In the genomic region with DNA sequence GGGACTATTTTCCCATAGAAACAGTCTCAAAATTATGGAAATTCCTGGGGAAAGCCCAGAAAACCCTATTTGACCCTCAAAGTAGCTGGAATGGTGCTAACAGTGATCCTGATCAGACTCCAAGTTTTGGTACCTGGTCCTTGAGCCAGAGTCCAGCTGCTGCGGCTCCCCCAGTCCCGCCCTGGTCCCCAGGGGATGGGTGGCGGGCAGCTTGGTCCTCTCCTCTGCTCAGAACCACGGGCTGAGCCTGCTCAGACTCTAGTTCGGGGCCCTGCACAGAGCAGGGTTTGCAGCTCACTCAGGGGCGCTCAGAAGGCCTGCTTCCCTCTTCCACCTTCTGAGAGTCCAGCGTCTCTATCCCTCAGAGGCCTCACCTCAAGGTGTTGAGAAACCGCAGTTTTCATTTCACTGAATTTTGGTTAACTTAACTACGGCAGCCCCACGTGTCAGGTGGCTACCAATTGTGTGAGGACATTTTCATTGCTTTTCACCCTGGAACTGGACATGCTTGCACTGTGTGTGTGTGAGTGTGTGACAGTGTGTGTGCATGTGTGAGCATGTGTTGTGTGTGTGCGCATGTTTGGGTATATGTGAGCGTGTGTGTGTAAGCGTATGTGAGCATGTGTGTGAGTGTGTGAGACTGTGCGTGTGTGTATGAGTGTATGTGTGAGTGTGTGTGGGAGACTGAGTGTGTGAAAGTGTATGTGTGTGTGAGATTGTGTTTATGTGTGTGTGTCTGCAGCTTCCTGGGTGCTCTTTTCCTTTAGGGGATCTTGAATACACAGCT, we compare ENCODE assay signal across 20 cellular contexts. TPM values are rescaled to one million over a fixed set of nuclear protein-coding genes. Genes with fewer than 3 reads are reported as not detected.
"Had no signal": no experiment of that assay in that cellular context is flagged by ENCODE, and none has a peak within 500 bp of the region (broad histone marks: within the 10 kb centered on the region; RNA-seq: fewer than 3 reads in every experiment).

No MANE protein-coding gene starts in this region.

- H3K4me1 ChIP-seq: pancreas, testis had no signal

- H3K4me3 ChIP-seq: dorsolateral prefrontal cortex, gastroesophageal sphincter, mucosa of descending colon, pancreas, testis, tibial nerve had no signal

- H3K27ac ChIP-seq: dorsolateral prefrontal cortex, gastroesophageal sphincter, pancreas, testis, tibial nerve had no signal

- H3K36me3 Mint-ChIP-seq: natural killer cell; stimulated activated effector memory CD8-positive, alpha-beta T cell treated with anti-CD3 and anti-CD28 coated beads, Interleukin-12 subunit alpha, Interleukin-12 subunit beta, amount 100 ng/mL, for 72 hours had no signal

- H3K27ac Mint-ChIP-seq: natural killer cell; progenitor cell of endocrine pancreas; stimulated activated effector memory CD8-positive, alpha-beta T cell treated with anti-CD3 and anti-CD28 coated beads, Interleukin-12 subunit alpha, Interleukin-12 subunit beta, amount 100 ng/mL, for 72 hours; stimulated activated naive CD8-positive, alpha-beta T cell treated with anti-CD3 and anti-CD28 coated beads, Interleukin-15, Interleukin-2, amounts not matched to agents 100 ng/mL and 50 ng/mL, for 24 hours had no signal

- H3K27me3 ChIP-seq: dorsolateral prefrontal cortex, pancreas, testis, tibial nerve had no signal

- H3K4me1 Mint-ChIP-seq: natural killer cell; stimulated activated effector memory CD8-positive, alpha-beta T cell treated with anti-CD3 and anti-CD28 coated beads, Interleukin-12 subunit alpha, Interleukin-12 subunit beta, amount 100 ng/mL, for 72 hours had no signal

- FAIRE-seq: pancreas had no signal

- DNase-seq: cortex of kidney; dorsolateral prefrontal cortex; effector CD8-positive, alpha-beta T cell; glutamatergic neuron; islet precursor cell; mammary epithelial cell; mucosa of descending colon; natural killer cell; occipital lobe; pancreas; right cardiac atrium; stimulated activated CD4-positive, alpha-beta T cell treated with anti-CD3 and anti-CD28 coated beads, Interleukin-4, amount 100 ng/mL, for 1 hour; stimulated activated CD8-positive, alpha-beta memory T cell treated with anti-CD3 and anti-CD28 coated beads, Interleukin-4, amount 100 ng/mL, for 48 hours; testis had no signal

- H3K36me3 ChIP-seq: gastroesophageal sphincter, pancreas, tibial nerve had no signal

- H3K27me3 Mint-ChIP-seq: stimulated activated naive CD8-positive, alpha-beta T cell treated with anti-CD3 and anti-CD28 coated beads, Interleukin-15, Interleukin-2, amounts not matched to agents 100 ng/mL and 50 ng/mL, for 24 hours had no signal

- H3K4me3 Mint-ChIP-seq: natural killer cell; stimulated activated effector memory CD8-positive, alpha-beta T cell treated with anti-CD3 and anti-CD28 coated beads, Interleukin-12 subunit alpha, Interleukin-12 subunit beta, amount 100 ng/mL, for 72 hours; stimulated activated naive CD8-positive, alpha-beta T cell treated with anti-CD3 and anti-CD28 coated beads, Interleukin-15, Interleukin-2, amounts not matched to agents 100 ng/mL and 50 ng/mL, for 24 hours had no signal

- H3K9me3 Mint-ChIP-seq: natural killer cell had no signal

- ATAC-seq: gastroesophageal sphincter; left lobe of liver; mucosa of descending colon; pancreas; right cardiac atrium; stimulated activated effector memory CD8-positive, alpha-beta T cell treated with anti-CD3 and anti-CD28 coated beads, Interleukin-12 subunit alpha, Interleukin-12 subunit beta, amount 100 ng/mL, for 72 hours had no signal

- H3K9me3 ChIP-seq: gastroesophageal sphincter, mucosa of descending colon, pancreas, testis, tibial nerve had no signal

RNA-seq across cellular contexts. Expression of a gene that starts 44.2 kb away (rescaled TPM):
- total RNA-seq: mammary epithelial cell, natural killer cell had no signal
- polyA plus RNA-seq: mammary epithelial cell had no signal
